ENCODE assay signal across 14 cellular contexts in the genomic region with DNA sequence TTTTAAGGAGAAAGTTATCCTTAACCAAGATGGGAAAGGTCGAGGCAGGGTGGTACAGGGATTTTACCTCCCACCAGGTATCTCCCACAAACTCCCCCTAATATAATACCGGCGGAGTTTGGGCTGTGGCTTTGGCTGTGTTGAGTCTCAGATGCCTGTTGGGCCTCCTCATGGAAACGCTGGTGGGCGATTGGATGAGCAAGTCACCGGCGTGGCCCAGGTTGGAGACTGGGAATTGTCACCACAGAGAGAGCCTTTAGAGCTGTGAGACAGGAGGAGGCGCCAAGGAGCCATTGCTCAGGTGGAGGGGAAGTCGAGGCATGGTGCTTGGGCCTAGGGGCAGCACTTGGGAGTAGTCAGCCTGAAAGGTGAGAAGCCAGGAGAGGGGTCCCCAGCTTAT.
"Had no signal": no experiment of that assay in that cellular context is flagged by ENCODE, and none has a peak within 500 bp of the region (broad histone marks: within the 10 kb centered on the region; RNA-seq: fewer than 3 reads in every experiment).

No MANE protein-coding gene starts in this region.

- H3K27ac ChIP-seq: epithelial cell of prostate, gastroesophageal sphincter, tibial nerve had no signal

- H3K4me3 Mint-ChIP-seq: activated CD8-positive, alpha-beta T cell treated with anti-CD3 and anti-CD28 coated beads for 36 hours; memory B cell had no signal

- H3K27me3 ChIP-seq: gastroesophageal sphincter, tibial nerve had no signal

- ATAC-seq: activated CD8-positive, alpha-beta T cell treated with anti-CD3 and anti-CD28 coated beads for 36 hours; gastroesophageal sphincter; left lobe of liver; natural killer cell treated with Interleukin-12 subunit alpha and Interleukin-12 subunit beta and Interleukin-15 and Interleukin-18, amount 100 ng/mL, for 72 hours had no signal

- DNase-seq: activated CD8-positive, alpha-beta memory T cell treated with anti-CD3 and anti-CD28 coated beads, Interleukin-2, amount 50 U/mL, for 4 hours; activated CD8-positive, alpha-beta T cell treated with anti-CD3 and anti-CD28 coated beads for 36 hours; activated naive CD4-positive, alpha-beta T cell treated with anti-CD3 and anti-CD28 coated beads, Interleukin-2, amount 50 U/mL, for 16 hours; effector CD4-positive, alpha-beta T cell; islet precursor cell; stimulated activated CD4-positive, alpha-beta T cell treated with anti-CD3 and anti-CD28 coated beads, Interleukin-4, amount 100 ng/mL, for 4 hours had no signal

- H3K4me3 ChIP-seq: gastroesophageal sphincter, tibial nerve had no signal

- H3K27me3 Mint-ChIP-seq: activated CD8-positive, alpha-beta T cell treated with anti-CD3 and anti-CD28 coated beads for 36 hours; memory B cell; natural killer cell treated with Interleukin-12 subunit alpha and Interleukin-12 subunit beta and Interleukin-15 and Interleukin-18, amount 100 ng/mL, for 72 hours had no signal

- H3K27ac Mint-ChIP-seq: activated CD8-positive, alpha-beta T cell treated with anti-CD3 and anti-CD28 coated beads for 36 hours; activated T-helper 1 cell treated with anti-CD3 and anti-CD28 coated beads, Interleukin-12 subunit alpha, Interleukin-12 subunit beta, Interleukin-2, Interleukin-4 antibody, amounts not matched to agents 30 ng/mL and 10 ng/mL and 1 ng/mL, durations not matched to agents 14 hours and 24 hours and 36 hours; natural killer cell treated with Interleukin-12 subunit alpha and Interleukin-12 subunit beta and Interleukin-15 and Interleukin-18, amount 100 ng/mL, for 72 hours had no signal

- FAIRE-seq: colon had no signal
